In genomic region chr5:154368041-154368800, GRCh38 we compare ENCODE assay signal across 8 cellular contexts.
A peak's percentile ranks its signal among the peaks of the same experiment; 100 is the strongest.
DNase-seq lines count a peak whose midpoint lies in the region; ATAC-seq and TF ChIP-seq lines count a peak whose summit lies in the region.

No MANE protein-coding gene starts in this region.

- peak overlapping the region; percentile 96 for H3K27ac ChIP-seq in SK-N-MC

- no peak for TF ChIP-seq CTCF in osteocyte (IDR thresholded peaks at IDR 0.05)

- peaks cover 92% of the 10 kb centered on the region for H3K4me1 Mint-ChIP-seq in osteocyte (ENCODE audit: unreplicated experiment)

- peak overlapping the region; percentile 43 for H3K4me3 Mint-ChIP-seq in osteocyte (ENCODE audit: unreplicated experiment)

- peaks cover 4% of the 10 kb centered on the region for H3K36me3 Mint-ChIP-seq in osteocyte (ENCODE audit: unreplicated experiment)

- no peak for ATAC-seq in GM21360 (IDR thresholded peaks at IDR 0.05; ENCODE audit: unreplicated experiment)

- H3K27me3 Mint-ChIP-seq in osteocyte (ENCODE audit: unreplicated experiment) = no peaks in the 10 kb centered on the region

- no peaks in the 10 kb centered on the region for H3K9me3 Mint-ChIP-seq in osteocyte (ENCODE audit: unreplicated experiment)

- H3K9me3 ChIP-seq in SK-N-MC (ENCODE audit: low read depth, low read length) = no peaks in the 10 kb centered on the region

- H3K27ac Mint-ChIP-seq in osteocyte (ENCODE audit: unreplicated experiment) = peak overlapping the region; percentile 98

- H3K4me3 ChIP-seq in SK-N-MC = peak overlapping the region; percentile 68

- DNase-seq in ELR (ENCODE audit: low read depth) (peak; percentile 93), SK-N-MC (ENCODE audit: low read depth, low spot score) (peak; percentile 82), fibroblast of the conjunctiva (ENCODE audit: low read depth) (peak; percentile 88), osteocyte (ENCODE audit: extremely low spot score, unreplicated experiment) (no peak), T-helper 2 cell (no peak), UCSD-AML1 (lab: John Stamatoyannopoulos, UW; ENCODE audit: unreplicated experiment) (no peak), NCI-H82 treated with DMSO at 0.1 percent for 48 hours (lab: John Stamatoyannopoulos, UW; ENCODE audit: unreplicated experiment) (no peak)

- peak overlapping the region; percentile 40 for H3K9ac ChIP-seq in SK-N-MC (ENCODE audit: insufficient read length)

- no peaks in the 10 kb centered on the region for H3K36me3 ChIP-seq in SK-N-MC (ENCODE audit: insufficient read depth, low read length)

Comparison
In these comparisons a context has a peak if more than half of its experiments do, and no peak if none do; other contexts are left out.
1. DNase-seq: peak in ELR (single experiment), SK-N-MC (single experiment) and fibroblast of the conjunctiva (single experiment); none in osteocyte (single experiment), T-helper 2 cell (0 of 5), UCSD-AML1 (single experiment) and NCI-H82 treated with DMSO at 0.1 percent for 48 hours (single experiment).